In genomic region chr3:46222435-46223161, GRCh38 we compare ENCODE assay signal across 2 cellular contexts.
TF ChIP-seq lines count a peak whose summit lies in the region.

No MANE protein-coding gene starts in this region.

TF ChIP-seq in GM12891, 5 proteins besides CTCF, POLR2A, EP300 and RAD21:
- TF ChIP-seq SPI1 (IDR thresholded peaks at IDR 0.05; ENCODE audit: low read depth, low read length) (peak; percentile 77), PAX5 (IDR thresholded peaks at IDR 0.05; ENCODE audit: insufficient read depth, low read length, severe bottlenecking) (no peak)
TF ChIP-seq in GM12891: peak in this region for 1.

TF ChIP-seq in K562, 482 proteins besides CTCF, POLR2A, EP300 and RAD21:
- TF ChIP-seq SPI1 (IDR thresholded peaks at IDR 0.05; ENCODE audit: borderline replicate concordance, low read depth, low read length) (peak; percentile 48; the same call in 1 of the 2 replicates), HMGN3 (IDR thresholded peaks at IDR 0.05; ENCODE audit: borderline replicate concordance, extremely low read depth, insufficient read length, low read depth, low read length) (no peak)
